ENCODE assay signal across 9 cellular contexts in genomic region chr14:89221109-89221508, GRCh38.
DNase-seq lines count a peak whose midpoint lies in the region; ATAC-seq and TF ChIP-seq lines count a peak whose summit lies in the region.
"Had no signal": no experiment of that assay in that cellular context is flagged by ENCODE, and none has a peak within 500 bp of the region (broad histone marks: within the 10 kb centered on the region; RNA-seq: fewer than 3 reads in every experiment).

No MANE protein-coding gene starts in this region.

- H3K36me3 ChIP-seq in body of pancreas (replicated peaks in 1 of 2; ENCODE audit: insufficient read depth in 1 of 2, low read depth in 2 of 2) (no peaks in the 10 kb centered on the region), mesodermal cell (ENCODE audit: control insufficient read depth, insufficient read depth, low read length) (peaks cover 7% of the 10 kb centered on the region)

- H3K4me1 Mint-ChIP-seq in stimulated activated memory B cell treated with anti-CD40 and anti-IgM and Interleukin-4, amounts not matched to agents 10 μg/mL and 1 μg/mL and 100 μg/mL, for 72 hours = peaks cover 11% of the 10 kb centered on the region

- no peak for TF ChIP-seq CTCF in body of pancreas (IDR thresholded peaks at IDR 0.05)

- TF ChIP-seq POLR2A in body of pancreas (IDR thresholded peaks at IDR 0.05) = no peak

- H3K4me3 Mint-ChIP-seq in stimulated activated memory B cell treated with anti-CD40 and anti-IgM and Interleukin-4, amounts not matched to agents 10 μg/mL and 1 μg/mL and 100 μg/mL, for 72 hours = no peak overlapping the region

- H3K4me3 ChIP-seq in body of pancreas = no peak overlapping the region
- no peak overlapping the region for H3K4me3 ChIP-seq in mesodermal cell (ENCODE audit: extremely low read depth, insufficient read depth, low read length, poor library complexity, severe bottlenecking)

- no peaks in the 10 kb centered on the region for H3K9me3 Mint-ChIP-seq in stimulated activated memory B cell treated with anti-CD40 and anti-IgM and Interleukin-4, amounts not matched to agents 10 μg/mL and 1 μg/mL and 100 μg/mL, for 72 hours

- no peaks in the 10 kb centered on the region for H3K27me3 Mint-ChIP-seq in stimulated activated memory B cell treated with anti-CD40 and anti-IgM and Interleukin-4, amounts not matched to agents 10 μg/mL and 1 μg/mL and 100 μg/mL, for 72 hours

- ATAC-seq in body of pancreas (peak; percentile 73), GM21381 (IDR thresholded peaks at IDR 0.05; ENCODE audit: unreplicated experiment) (no peak), GM18498 (IDR thresholded peaks at IDR 0.05; ENCODE audit: unreplicated experiment) (no peak), GM21529 (IDR thresholded peaks at IDR 0.05; ENCODE audit: unreplicated experiment) (no peak)
- ATAC-seq in stimulated activated memory B cell treated with anti-CD40 and anti-IgM and Interleukin-4, amounts not matched to agents 10 μg/mL and 1 μg/mL and 100 μg/mL, for 72 hours = no peak

- no peak overlapping the region for H3K27ac Mint-ChIP-seq in stimulated activated memory B cell treated with anti-CD40 and anti-IgM and Interleukin-4, amounts not matched to agents 10 μg/mL and 1 μg/mL and 100 μg/mL, for 72 hours

- H3K27ac ChIP-seq in body of pancreas (no peak overlapping the region), mesodermal cell (ENCODE audit: low read depth, low read length, severe bottlenecking) (peak overlapping the region; percentile 25)

- 34 to 45% methylated on average over 3 of the region's 3 CpGs for WGBS in body of pancreas, 2 donors
- 67 to 95% methylated on average over 1 to 2 of the region's 3 CpGs for WGBS in mesodermal cell (ENCODE audit: insufficient coverage in 2 of 2), 2 experiments

- H3K36me3 Mint-ChIP-seq in stimulated activated memory B cell treated with anti-CD40 and anti-IgM and Interleukin-4, amounts not matched to agents 10 μg/mL and 1 μg/mL and 100 μg/mL, for 72 hours = peaks cover 45% of the 10 kb centered on the region

- no peaks in the 10 kb centered on the region for H3K27me3 ChIP-seq in body of pancreas

- H3K4me1 ChIP-seq in body of pancreas (no peaks in the 10 kb centered on the region), mesodermal cell (ENCODE audit: control insufficient read depth, insufficient read depth, low read length, poor library complexity, severe bottlenecking) (no peaks in the 10 kb centered on the region)

- H3K9me3 ChIP-seq in body of pancreas (no peaks in the 10 kb centered on the region), mesodermal cell (ENCODE audit: control insufficient read depth, low read length) (no peaks in the 10 kb centered on the region)

- intact Hi-C loops in body of pancreas (cut with DNase I) = no loop called here

- DNase-seq in COR-L47 (lab: John Stamatoyannopoulos, UW) = peak; percentile 59
- DNase-seq in NCI-H1417 treated with DMSO at 0.1 percent for 48 hours (lab: John Stamatoyannopoulos, UW) = peak; percentile 10
- DNase-seq in body of pancreas = no peak
- DNase-seq: cortex of kidney had no signal

Comparison
In these comparisons a context has a peak if more than half of its experiments do, and no peak if none do; other contexts are left out.
1. DNase-seq: peak in COR-L47 (single experiment) and NCI-H1417 treated with DMSO at 0.1 percent for 48 hours (single experiment); none in body of pancreas (0 of 4).